18 cellular contexts compared by ENCODE assay signal in the genomic region with DNA sequence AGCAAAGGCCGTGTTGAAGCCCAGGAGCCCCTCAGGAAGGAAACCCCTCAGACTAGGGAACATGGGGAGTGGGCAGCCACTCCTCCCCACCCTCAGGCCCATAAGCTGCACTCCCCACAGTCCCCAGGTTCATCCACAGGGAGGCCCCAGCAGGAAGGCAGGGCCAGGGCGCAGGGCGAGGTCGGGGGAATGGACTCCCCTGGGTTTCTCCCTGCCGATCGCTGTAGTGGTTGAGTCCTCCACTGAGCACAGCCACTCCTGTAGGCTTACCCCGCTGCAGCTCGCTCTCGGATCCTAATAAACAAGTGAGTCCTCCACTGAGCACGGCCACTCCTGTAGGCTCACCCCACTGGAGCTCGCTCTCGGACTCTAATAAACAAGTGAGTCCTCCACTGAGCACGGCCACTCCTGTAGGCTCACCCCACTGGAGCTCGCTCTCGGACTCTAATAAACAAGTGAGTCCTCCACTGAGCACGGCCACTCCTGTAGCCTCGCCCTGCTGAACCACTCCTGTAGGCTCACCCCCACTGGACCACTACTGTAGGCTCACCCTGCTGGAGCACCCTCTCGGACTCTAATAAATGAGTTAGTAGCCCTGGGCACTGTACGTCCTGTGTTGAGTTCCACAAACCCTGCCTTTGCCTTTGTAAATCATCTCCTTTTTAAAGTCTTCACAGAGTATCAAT. TPM values are rescaled to one million over a fixed set of nuclear protein-coding genes. Genes with fewer than 3 reads are reported as not detected.
DNase-seq lines count a peak whose midpoint lies in the region; ATAC-seq, FAIRE-seq and TF ChIP-seq lines count a peak whose summit lies in the region.
"Had no signal": no experiment of that assay in that cellular context is flagged by ENCODE, and none has a peak within 500 bp of the region (broad histone marks: within the 10 kb centered on the region; RNA-seq: fewer than 3 reads in every experiment).

No MANE protein-coding gene starts in this region.

- DNase-seq in bronchial epithelial cell (ENCODE audit: low read depth) (no peak), left cardiac atrium (peak; percentile 7), ovary (peak in 4 of 5 donors; percentile 17 to 38 (median 30)), vagina (ENCODE audit: extremely low spot score in 2 of 2) (no peak), RWPE1 (ENCODE audit: low spot score) (no peak), NCI-H226 (no peak), substantia nigra (lab: John Stamatoyannopoulos, UW) (no peak)
- DNase-seq: activated CD8-positive, alpha-beta memory T cell treated with anti-CD3 and anti-CD28 coated beads, Interleukin-2, amount 50 U/mL, for 4 hours; DMS79; HFFc6; NCI-H146; NCI-H524; nucleus accumbens had no signal

- H3K9me3 ChIP-seq in ovary, result no peaks in the 10 kb centered on the region
- H3K9me3 ChIP-seq in vagina, result no peaks in the 10 kb centered on the region
- H3K9me3 ChIP-seq: right lobe of liver had no signal

- peak; percentile 86 for FAIRE-seq in bronchial epithelial cell (lab: Jason Lieb, UNC)
- FAIRE-seq: RCC 7860 had no signal

- H3K36me3 ChIP-seq in bronchial epithelial cell (ENCODE audit: control insufficient read depth, insufficient read depth, low read length) (no peaks in the 10 kb centered on the region), ovary (no peaks in the 10 kb centered on the region), vagina (no peaks in the 10 kb centered on the region)
- H3K36me3 ChIP-seq: right lobe of liver had no signal

- H3K27ac ChIP-seq in ovary (peak overlapping the region; percentile 2 to 75), vagina (peak overlapping the region; percentile 93), RWPE1 (no peak overlapping the region), substantia nigra (ENCODE audit: low read depth, low read length, poor library complexity, severe bottlenecking) (no peak overlapping the region)
- H3K27ac ChIP-seq: KMS-11, right lobe of liver, SK-N-MC, VCaP had no signal

- H3K4me1 ChIP-seq in ovary (ENCODE audit: insufficient read depth), result peaks cover 24% of the 10 kb centered on the region
- H3K4me1 ChIP-seq in vagina, result peaks cover 40% of the 10 kb centered on the region
- H3K4me1 ChIP-seq: right lobe of liver had no signal

- H3K4me3 ChIP-seq in bronchial epithelial cell (ENCODE audit: low read depth, low read length) (no peak overlapping the region), ovary (no peak overlapping the region), vagina (no peak overlapping the region)
- H3K4me3 ChIP-seq: right lobe of liver, SK-N-MC had no signal

- ATAC-seq in left cardiac atrium, result no peak

- TF ChIP-seq POLR2A in ovary (IDR thresholded peaks at IDR 0.05), result no peak
- no peak for TF ChIP-seq POLR2A in vagina (IDR thresholded peaks at IDR 0.05)

- TF ChIP-seq EP300 in ovary (IDR thresholded peaks at IDR 0.05), result no peak

- H3K27me3 ChIP-seq in bronchial epithelial cell (ENCODE audit: control insufficient read depth, insufficient read depth, low read length), result peaks cover 13% of the 10 kb centered on the region
- no peaks in the 10 kb centered on the region for H3K27me3 ChIP-seq in ovary
- H3K27me3 ChIP-seq in vagina, result no peaks in the 10 kb centered on the region
- H3K27me3 ChIP-seq: right lobe of liver had no signal

- TF ChIP-seq CTCF in bronchial epithelial cell (IDR thresholded peaks at IDR 0.05; ENCODE audit: insufficient read depth, low read length, severe bottlenecking) (no peak), ovary (IDR thresholded peaks at IDR 0.05) (no peak), vagina (IDR thresholded peaks at IDR 0.05) (no peak), RWPE1 (conservative IDR thresholded peaks at IDR 0.05; ENCODE audit: low read depth) (no peak)

- intact Hi-C loops in left cardiac atrium (cut with DNase I), result loop anchor here in 1 of 2 donors (2.0 kb wide), 1 partner anchor 50 kb away; no protein-coding TSS in a partner anchor
- intact Hi-C loops in ovary (cut with DNase I), result loop anchor here in 2 of 4 donors (10.0 kb wide), 1 partner anchor 46 kb away; no protein-coding TSS in a partner anchor
- intact Hi-C loops in vagina (cut with DNase I), result no loop called here

- CTCF ChIA-PET in RWPE1 (lab: Yijun Ruan, JAX), result no interaction called here

- 81 to 94% (median 92%) methylated on average over 19 of the region's 19 CpGs for WGBS in ovary, 3 donors

- POLR2A ChIA-PET in RWPE1 (lab: Yijun Ruan, JAX; ENCODE audit: low non-redundant PET), result no interaction called here

RNA-seq across cellular contexts. Expression of gene COL18A1, which starts 16.2 kb away (rescaled TPM):
- 9.2 and 16.9 TPM in 2 replicates for total RNA-seq in bronchial epithelial cell
- total RNA-seq in left cardiac atrium, result 100 to 1,000 TPM in 1 of 2 donors, 10 to 100 TPM in 1; 53.4 to 104 TPM
- 100 to 1,000 TPM; 141 to 353 (median 270) TPM for total RNA-seq in ovary
- polyA plus RNA-seq in ovary, result 100 to 1,000 TPM in 1 of 2 donors, 10 to 100 TPM in 1; 11.1 to 201 TPM
- total RNA-seq in vagina, result 86.7 TPM

Comparison
In these comparisons a context has a peak if more than half of its experiments do, and no peak if none do; other contexts are left out.
1. DNase-seq: peak in left cardiac atrium (single experiment) and ovary (4 of 5); none in bronchial epithelial cell (single experiment), vagina (0 of 2), RWPE1 (single experiment), NCI-H226 (single experiment) and substantia nigra (0 of 49).
2. H3K27ac ChIP-seq: peak in ovary (2 of 2) and vagina (single experiment); none in RWPE1 (single experiment) and substantia nigra (single experiment).